ENCODE assay signal across 10 cellular contexts in the genomic region with DNA sequence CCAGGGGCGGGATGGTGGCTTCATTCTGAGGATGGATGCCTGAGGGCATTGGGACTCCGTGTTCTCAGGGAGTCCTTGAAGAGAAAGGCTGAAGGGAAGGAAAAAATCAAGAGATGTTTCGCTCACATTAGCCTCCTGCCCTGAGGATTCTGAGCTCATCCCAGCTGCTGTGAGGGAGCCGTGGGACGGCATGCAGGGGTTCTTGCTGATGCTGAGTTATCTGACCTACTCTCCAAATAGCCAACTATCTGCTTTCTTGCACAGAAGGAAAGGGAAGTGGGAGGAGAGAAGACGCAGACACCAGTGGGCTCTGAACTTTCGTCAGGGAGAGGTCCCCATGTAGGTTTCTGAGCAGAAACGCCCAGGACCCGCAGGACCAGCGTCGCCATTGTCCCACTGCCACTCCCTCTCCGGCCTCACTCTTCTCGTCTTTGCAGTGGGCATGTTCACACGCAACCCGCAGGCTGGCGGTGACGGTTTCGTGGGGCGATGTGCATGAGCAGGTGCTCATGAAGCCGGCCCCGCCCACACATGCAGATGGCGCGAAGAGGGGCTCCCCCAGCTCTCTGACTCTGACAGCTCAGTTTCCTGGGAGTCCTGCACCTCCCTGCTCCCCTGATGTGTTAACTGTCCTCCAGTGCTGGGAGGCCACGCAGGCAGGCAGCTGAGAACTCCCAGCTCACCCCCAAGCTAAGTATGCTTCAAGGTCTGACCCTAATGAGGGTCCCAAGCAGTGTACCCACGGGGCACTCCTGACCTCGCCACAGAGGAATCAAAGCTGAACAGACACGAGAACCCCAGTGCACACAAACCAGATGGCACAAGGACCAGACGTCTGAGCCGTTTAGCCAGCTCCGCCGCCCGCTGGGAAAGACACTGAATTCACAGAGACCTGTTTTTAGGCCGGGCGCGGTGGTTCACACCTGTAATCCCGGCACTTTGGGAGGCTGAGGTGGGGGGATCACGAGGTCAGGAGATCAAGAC. TPM values are rescaled to one million over a fixed set of nuclear protein-coding genes. Genes with fewer than 3 reads are reported as not detected.
DNase-seq lines count a peak whose midpoint lies in the region; ATAC-seq lines count a peak whose summit lies in the region.
"Had no signal": no experiment of that assay in that cellular context is flagged by ENCODE, and none has a peak within 500 bp of the region (broad histone marks: within the 10 kb centered on the region; RNA-seq: fewer than 3 reads in every experiment).

No MANE protein-coding gene starts in this region.

- no peaks in the 10 kb centered on the region for H3K36me3 ChIP-seq in CD8-positive, alpha-beta memory T cell (ENCODE audit: insufficient read depth, low read length)
- H3K36me3 ChIP-seq in aorta (ENCODE audit: control insufficient read depth in 1 of 2, insufficient read depth in 2 of 2, low read length in 1 of 2), result no peaks in the 10 kb centered on the region
- H3K36me3 ChIP-seq: left lung had no signal

- POLR2A ChIA-PET in CD8-positive, alpha-beta memory T cell (lab: Charles Lee), result interaction anchor here (0.7 kb wide), 1 partner anchor 393 kb away, joined by 4 read pairs; no protein-coding TSS in a partner anchor

- no peak overlapping the region for H3K4me3 Mint-ChIP-seq in CD8-positive, alpha-beta memory T cell

- H3K27ac Mint-ChIP-seq in CD8-positive, alpha-beta memory T cell, result no peak overlapping the region

- WGBS in aorta, 2 donors, result 80 to 83% methylated on average over 37 of the region's 37 CpGs

- peaks cover 13 to 25% of the 10 kb centered on the region in 2 donors for H3K27me3 Mint-ChIP-seq in CD8-positive, alpha-beta memory T cell

- H3K4me1 ChIP-seq in CD8-positive, alpha-beta memory T cell (ENCODE audit: insufficient read depth, low read length), result no peaks in the 10 kb centered on the region
- H3K4me1 ChIP-seq in aorta (ENCODE audit: control insufficient read depth in 1 of 2, insufficient read depth in 2 of 2, low read length in 2 of 2), result no peaks in the 10 kb centered on the region

- CTCF ChIA-PET in CD8-positive, alpha-beta memory T cell (lab: Charles Lee), result interaction anchor here (1.0 kb wide), 1 partner anchor 13 kb away, joined by 4 read pairs; a partner anchor contains a TSS

- H3K27me3 ChIP-seq in CD8-positive, alpha-beta memory T cell (ENCODE audit: insufficient read depth, low read length, poor library complexity, severe bottlenecking), result no peaks in the 10 kb centered on the region
- no peaks in the 10 kb centered on the region for H3K27me3 ChIP-seq in aorta (ENCODE audit: control insufficient read depth in 1 of 2, insufficient read depth in 2 of 2, low read length in 1 of 2)

- H3K4me3 ChIP-seq in CD8-positive, alpha-beta memory T cell (ENCODE audit: low read length), result no peak overlapping the region
- H3K4me3 ChIP-seq in aorta (ENCODE audit: low read length in 2 of 2), result no peak overlapping the region
- H3K4me3 ChIP-seq: left lung had no signal

- H3K4me1 Mint-ChIP-seq in CD8-positive, alpha-beta memory T cell, result peaks cover 0 to 11% (median 4%) of the 10 kb centered on the region in 3 donors

- H3K27ac ChIP-seq in CD8-positive, alpha-beta memory T cell (ENCODE audit: low read depth, low read length), result no peak overlapping the region
- H3K27ac ChIP-seq in aorta (ENCODE audit: low read depth in 1 of 2, low read length in 2 of 2), result no peak overlapping the region
- H3K27ac ChIP-seq: left lung had no signal

- DNase-seq in germinal center (ENCODE audit: low spot score), result peak; percentile 44
- no peak for DNase-seq in CD8-positive, alpha-beta memory T cell
- no peak for DNase-seq in globus pallidus (ENCODE audit: low spot score)
- no peak for DNase-seq in NCI-H2081 treated with DMSO at 0.1 percent for 48 hours (lab: John Stamatoyannopoulos, UW)
- DNase-seq in aorta, result no peak
- DNase-seq: effector CD8-positive, alpha-beta T cell; left lung had no signal

- peak; percentile 49 for ATAC-seq in GM18499 (IDR thresholded peaks at IDR 0.05; ENCODE audit: insufficient read depth, unreplicated experiment)
- ATAC-seq in GM21423 (IDR thresholded peaks at IDR 0.05; ENCODE audit: unreplicated experiment), result peak; percentile 44
- ATAC-seq in HG03439 (IDR thresholded peaks at IDR 0.05; ENCODE audit: unreplicated experiment), result peak; percentile 78
- no peak for ATAC-seq in aorta (ENCODE audit: low FRiP score)
- ATAC-seq: left lung had no signal

- intact Hi-C loops in aorta (cut with DNase I), result no loop called here

- peaks cover 0 to 19% (median 12%) of the 10 kb centered on the region in 5 donors for H3K9me3 Mint-ChIP-seq in CD8-positive, alpha-beta memory T cell

- peaks cover 0 to 12% (median 0%) of the 10 kb centered on the region in 3 donors for H3K36me3 Mint-ChIP-seq in CD8-positive, alpha-beta memory T cell

- H3K9me3 ChIP-seq in CD8-positive, alpha-beta memory T cell (ENCODE audit: low read length), result no peaks in the 10 kb centered on the region
- no peaks in the 10 kb centered on the region for H3K9me3 ChIP-seq in aorta (ENCODE audit: control insufficient read depth, low read length)

RNA-seq across cellular contexts. Expression of a gene that starts 13.6 kb away (rescaled TPM):
- 1 to 10 TPM in 1 of 2 experiments, under 1 TPM in 1; 0.72 to 1.1 TPM for total RNA-seq in CD8-positive, alpha-beta memory T cell
- polyA plus RNA-seq in CD8-positive, alpha-beta memory T cell, result 1.2 TPM
- total RNA-seq in aorta, result 10 to 100 TPM; 15.4 to 20.2 TPM
- 1 to 10 TPM; 5.3 to 6.8 TPM for polyA plus RNA-seq in aorta

RNA-seq across cellular contexts. Expression of a gene that starts 26.9 kb away (rescaled TPM):
- total RNA-seq in CD8-positive, alpha-beta memory T cell, result 1 to 10 TPM; 7.5 to 8.9 TPM
- 12.2 TPM for polyA plus RNA-seq in CD8-positive, alpha-beta memory T cell
- 10 to 100 TPM; 34.4 to 58.9 TPM for total RNA-seq in aorta
- polyA plus RNA-seq in aorta, result 1 to 10 TPM; 3.4 to 9.0 TPM

Comparison
In these comparisons a context has a peak if more than half of its experiments do, and no peak if none do; other contexts are left out.
1. RNA of a gene that starts 13.6 kb away (total RNA-seq): 15.4 to 20.2 TPM in aorta; 0.72 to 1.1 TPM in CD8-positive, alpha-beta memory T cell; every median in the first group is over 4 times any median in the second.